ENCODE assay signal across 8 cellular contexts in the genomic region with DNA sequence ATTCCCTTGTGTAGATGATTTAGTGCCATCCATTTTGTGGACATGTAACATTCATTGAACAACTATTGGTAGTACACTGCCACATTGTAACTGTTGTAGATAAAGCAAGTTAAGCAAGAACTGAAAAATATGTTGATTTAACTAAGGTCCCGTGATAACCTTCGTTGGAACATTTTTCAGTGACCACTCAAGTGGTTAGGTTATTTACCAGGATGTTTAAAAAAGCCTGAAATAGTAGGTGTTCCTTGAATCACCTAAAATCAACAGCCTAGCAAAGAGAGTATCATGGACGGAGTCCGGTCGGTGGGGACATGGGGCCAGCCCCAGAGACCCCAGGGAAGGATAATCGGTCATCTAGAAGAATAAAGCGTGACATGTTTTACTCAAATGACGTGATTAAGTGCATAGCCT. TPM values are rescaled to one million over a fixed set of nuclear protein-coding genes. Genes with fewer than 3 reads are reported as not detected.
DNase-seq lines count a peak whose midpoint lies in the region; ATAC-seq, FAIRE-seq and TF ChIP-seq lines count a peak whose summit lies in the region.

No MANE protein-coding gene starts in this region.

- H3K14ac ChIP-seq in H1 (ENCODE audit: insufficient read length) = no peak overlapping the region

- H3K9me3 Mint-ChIP-seq in Caco-2 (ENCODE audit: unreplicated experiment) (no peaks in the 10 kb centered on the region), osteocyte (ENCODE audit: unreplicated experiment) (no peaks in the 10 kb centered on the region)

- no peak overlapping the region for H2BK120ac ChIP-seq in H1 (replicated peaks; ENCODE audit: low read depth, low read length)

- H3K4me1 ChIP-seq in Caco-2 = peaks cover 36% of the 10 kb centered on the region
- no peaks in the 10 kb centered on the region for H3K4me1 ChIP-seq in NT2/D1 (ENCODE audit: insufficient read depth, insufficient read length)
- peaks cover 0 to 9% (median 3%) of the 10 kb centered on the region in 4 experiments; a peak in 4 of 7 replicates for H3K4me1 ChIP-seq in H1 (replicated peaks in 1 of 4; ENCODE audit: control insufficient read depth in 3 of 4, insufficient read depth in 4 of 4, low read length in 3 of 4)

- no peak overlapping the region for H3K4ac ChIP-seq in H1 (replicated peaks; ENCODE audit: insufficient read length, low read depth, low read length)

- no peak overlapping the region for H2BK5ac ChIP-seq in H1 (ENCODE audit: low read depth, low read length)

- no peak for FAIRE-seq in H1 (lab: Jason Lieb, UNC)

- no TSS peak for BruUV-seq in Caco-2 (replicated peaks; lab: Mats Ljungman, UMichigan)

- peak overlapping the region; percentile 80 to 87 for H3K4me2 ChIP-seq in H1 (ENCODE audit: insufficient read depth in 1 of 2, low read depth in 2 of 2, low read length in 2 of 2)

- H3K4me3 ChIP-seq in Caco-2 (ENCODE audit: low read depth, low read length) = peak overlapping the region; percentile 93
- H3K4me3 ChIP-seq in NT2/D1 (ENCODE audit: insufficient read length, low read depth) = peak overlapping the region; percentile 92
- peak overlapping the region; percentile 81 to 95 (median 90); a peak in 7 of 8 replicates for H3K4me3 ChIP-seq in H1 (ENCODE audit: extremely low read depth in 1 of 4, insufficient read depth in 2 of 4, low read depth in 3 of 4, low read length in 4 of 4)

- no peaks in the 10 kb centered on the region for H3K27me3 ChIP-seq in Caco-2 (replicated peaks; ENCODE audit: control insufficient read depth, insufficient read depth, low read length)
- H3K27me3 ChIP-seq in NT2/D1 (ENCODE audit: insufficient read depth, insufficient read length) = no peaks in the 10 kb centered on the region
- no peaks in the 10 kb centered on the region for H3K27me3 ChIP-seq in H1 (replicated peaks in 1 of 4; ENCODE audit: control insufficient read depth in 3 of 4, extremely low read depth in 1 of 4, insufficient read depth in 3 of 4, low read length in 3 of 4)

- no peak overlapping the region for H2AFZ ChIP-seq in H1 (ENCODE audit: low read length)

- no peak overlapping the region for H4K5ac ChIP-seq in H1 (ENCODE audit: insufficient read length, low read depth, low read length)

- TF ChIP-seq EP300 in H1 (IDR thresholded peaks at IDR 0.05; ENCODE audit: borderline replicate concordance in 1 of 2, low read depth in 2 of 2, low read length in 2 of 2) = no peak

- peaks cover 34 to 47% of the 10 kb centered on the region in 2 experiments for H4K20me1 ChIP-seq in H1 (replicated peaks in 1 of 2; ENCODE audit: control insufficient read depth in 1 of 2, insufficient read depth in 2 of 2, low read length in 2 of 2)

- H3K36me3 Mint-ChIP-seq in Caco-2 (ENCODE audit: insufficient read depth, unreplicated experiment) = peaks cover 64% of the 10 kb centered on the region
- H3K36me3 Mint-ChIP-seq in osteocyte (ENCODE audit: unreplicated experiment) = no peaks in the 10 kb centered on the region

- no peak overlapping the region for H2BK20ac ChIP-seq in H1 (ENCODE audit: low read length)

- no peaks in the 10 kb centered on the region; the same call in 1 of the 2 replicates for H3K79me1 ChIP-seq in H1 (ENCODE audit: low read depth, low read length)

- peak overlapping the region; percentile 18 for H3K9ac ChIP-seq in NT2/D1 (ENCODE audit: insufficient read length, low read depth)
- peak overlapping the region; percentile 5 to 66 (median 12); a peak in 4 of 7 replicates for H3K9ac ChIP-seq in H1 (replicated peaks in 1 of 4; ENCODE audit: extremely low read depth in 1 of 4, low read depth in 3 of 4, low read length in 3 of 4)

- no peak overlapping the region for H3K23ac ChIP-seq in H1 (ENCODE audit: insufficient read length)

- TF ChIP-seq CTCF in Caco-2 (IDR thresholded peaks at IDR 0.05; ENCODE audit: insufficient read depth in 1 of 2, low read depth in 1 of 2, low read length in 1 of 2, severe bottlenecking in 1 of 2, unreplicated experiment in 1 of 2) = no peak
- TF ChIP-seq CTCF in H1 (IDR thresholded peaks at IDR 0.05; ENCODE audit: control extremely low read depth in 1 of 3, insufficient read depth in 1 of 3, low read depth in 1 of 3, low read length in 3 of 3) = no peak
- TF ChIP-seq CTCF in osteocyte (IDR thresholded peaks at IDR 0.05) = no peak

- no peak for TF ChIP-seq RAD21 in H1 (IDR thresholded peaks at IDR 0.05 in 1 of 2, conservative IDR thresholded peaks at IDR 0.05 in 1 of 2; ENCODE audit: low read depth in 2 of 2, low read length in 2 of 2)

- H4K91ac ChIP-seq in H1 (replicated peaks; ENCODE audit: insufficient read length, low read length) = no peak overlapping the region

- CTCF ChIA-PET in Caco-2 (lab: Charles Lee) (interaction anchor here (1.0 kb wide), 1 partner anchor 62 kb away, joined by 3 read pairs; a partner anchor contains a TSS), H1 (lab: Charles Lee; ENCODE audit: partially characterized antibody) (interaction anchor here (0.7 to 2.0 kb wide), 4 partner anchors 10 to 349 kb away, joined by 3 to 6 read pairs (median 4); no protein-coding TSS in a partner anchor)

- H3K27me3 Mint-ChIP-seq in Caco-2 (ENCODE audit: insufficient read depth, unreplicated experiment) = no peaks in the 10 kb centered on the region
- H3K27me3 Mint-ChIP-seq in osteocyte (ENCODE audit: unreplicated experiment) = no peaks in the 10 kb centered on the region

- peaks cover 71 to 88% of the 10 kb centered on the region in 2 experiments for H3K79me2 ChIP-seq in H1 (ENCODE audit: control insufficient read depth in 1 of 2, insufficient read depth in 2 of 2, low read length in 2 of 2)

- H4K8ac ChIP-seq in H1 (ENCODE audit: extremely low read depth, insufficient read depth, low read length) = no peak overlapping the region

- no peak for ATAC-seq in HG02798 (IDR thresholded peaks at IDR 0.05; ENCODE audit: poor library complexity, unreplicated experiment)

- POLR2A ChIA-PET in Caco-2 (lab: Charles Lee) (interaction anchor here (1.3 to 4.8 kb wide), 3 partner anchors 11 to 122 kb away, joined by 4 to 200 read pairs (median 7); a partner anchor contains a TSS), H1 (lab: Charles Lee; ENCODE audit: partially characterized antibody) (interaction anchor here (0.6 to 8.7 kb wide), 14 partner anchors 10 to 177 kb away, joined by 3 to 344 read pairs (median 4); a partner anchor contains a TSS)

- intact Hi-C loops in Caco-2 (cut with micrococcal nuclease; ENCODE audit: unreplicated experiment) = loop anchor here (5.0 kb wide), 3 partner anchors 120 to 725 kb away; no protein-coding TSS in a partner anchor

- no peak overlapping the region for H2BK12ac ChIP-seq in H1 (ENCODE audit: low read depth, low read length)

- H3K23me2 ChIP-seq in H1 (ENCODE audit: low read depth, low read length) = peaks cover 14% of the 10 kb centered on the region

- TF ChIP-seq POLR2A in H1 (IDR thresholded peaks at IDR 0.05; ENCODE audit: control extremely low read depth in 1 of 2, low read depth in 2 of 2, low read length in 2 of 2) = no peak

- peak overlapping the region; percentile 98 for H3K4me3 Mint-ChIP-seq in Caco-2 (ENCODE audit: unreplicated experiment)
- H3K4me3 Mint-ChIP-seq in osteocyte (ENCODE audit: unreplicated experiment) = peak overlapping the region; percentile 98

- H3K27ac Mint-ChIP-seq in Caco-2 (ENCODE audit: unreplicated experiment) = peak overlapping the region; percentile 82
- peak overlapping the region; percentile 90 for H3K27ac Mint-ChIP-seq in osteocyte (ENCODE audit: unreplicated experiment)

- no peak overlapping the region for H3K56ac ChIP-seq in H1 (replicated peaks; ENCODE audit: insufficient read length, low read depth, low read length)

- H3K36me3 ChIP-seq in Caco-2 (ENCODE audit: control insufficient read depth, insufficient read depth, low read length) (no peaks in the 10 kb centered on the region), NT2/D1 (ENCODE audit: insufficient read depth, insufficient read length, low read length) (peaks cover 7% of the 10 kb centered on the region), H1 (ENCODE audit: control insufficient read depth in 2 of 4, insufficient read depth in 4 of 4, low read length in 3 of 4) (no peaks in the 10 kb centered on the region)

- H3K27ac ChIP-seq in H1 (ENCODE audit: low read depth, low read length) = no peak overlapping the region

- 17% methylated on average over 8 of the region's 8 CpGs; no CpG with 5 or more reads in 1 of the 2 experiments for WGBS in H1 (ENCODE audit: extremely low coverage in 1 of 2, insufficient coverage in 1 of 2, insufficient read length in 1 of 2, insufficient replicate concordance in 2 of 2, low coverage in 1 of 2, low lambda C conversion rate in 2 of 2, missing lambda C conversion rate in 1 of 2), 2 experiments

- H3K4me1 Mint-ChIP-seq in Caco-2 (ENCODE audit: low read depth, unreplicated experiment) = peaks cover 29% of the 10 kb centered on the region
- H3K4me1 Mint-ChIP-seq in osteocyte (ENCODE audit: unreplicated experiment) = peaks cover 58% of the 10 kb centered on the region

- no peak overlapping the region for H2AK5ac ChIP-seq in H1 (ENCODE audit: low read depth, low read length)

- no peak for DNase-seq in Caco-2
- no peak for DNase-seq in NT2/D1 (ENCODE audit: low read depth, low spot score)
- no peak for DNase-seq in H1 (ENCODE audit: low read depth in 1 of 2, low spot score in 2 of 2)
- DNase-seq in osteocyte (ENCODE audit: extremely low spot score, unreplicated experiment) = no peak
- no peak for DNase-seq in T1000 (lab: John Stamatoyannopoulos, UW)
- DNase-seq in SIG-M5 treated with dmso at 0.1 percent for 504 hours (lab: John Stamatoyannopoulos, UW; ENCODE audit: unreplicated experiment) = no peak
- no peak for DNase-seq in NCI-H2107 treated with DMSO at 0.1 percent for 48 hours (lab: John Stamatoyannopoulos, UW; ENCODE audit: unreplicated experiment)

- H2BK15ac ChIP-seq in H1 (ENCODE audit: low read length) = no peak overlapping the region

- H3K9me3 ChIP-seq in Caco-2 (no peaks in the 10 kb centered on the region), NT2/D1 (ENCODE audit: insufficient read depth, low read length) (no peaks in the 10 kb centered on the region), H1 (ENCODE audit: insufficient read depth in 2 of 2, low read depth in 1 of 2, low read length in 1 of 2) (no peaks in the 10 kb centered on the region)

- no peak overlapping the region for H3K18ac ChIP-seq in H1 (ENCODE audit: extremely low read depth, low read length)

TF ChIP-seq in H1, 55 proteins besides CTCF, POLR2A, EP300 and RAD21 (continues in another document):
- TF ChIP-seq NANOG (IDR thresholded peaks at IDR 0.05; ENCODE audit: insufficient read depth, low read depth, low read length, poor library complexity, severe bottlenecking) = no peak
- no peak for TF ChIP-seq TAF1 (IDR thresholded peaks at IDR 0.05; ENCODE audit: low read depth, low read length)

RNA-seq across cellular contexts. Expression of a gene that starts 2.6 kb away (rescaled TPM):
- total RNA-seq in Caco-2 (2022) (84.0 and 90.0 TPM in 2 replicates), osteocyte (34.0 and 38.7 TPM in 2 replicates)
- 174 and 177 TPM in 2 replicates for total RNA-seq in H1 (2021; fragmentation: NEBNext Ultra II Directional; extraction: Animal tissue kit (Norgen Biotek cat#: 25700))
- polyA plus RNA-seq in H1 (2011; rRNA removed) = 33.6 and 60.9 TPM in 2 replicates
- polyA plus RNA-seq in H1 (2011; cell fraction: cytosol; rRNA removed) = 74.7 TPM
- 19.9 TPM for polyA plus RNA-seq in H1 (2011; cell fraction: nucleus; rRNA removed)
- polyA plus RNA-seq in H1 (2012, experiment 1 of 2) = 58.5 to 157 TPM (median 83.8 TPM) in 4 replicates
- 12.1 TPM for polyA plus RNA-seq in H1 (2012, experiment 2 of 2)
- 234 TPM for polyA plus RNA-seq in H1 (2013, experiment 1 of 2)
- polyA plus RNA-seq in H1 (2013, experiment 2 of 2) = 221 TPM
- 121 and 137 TPM in 2 replicates for polyA minus RNA-seq in H1 (2011; rRNA and poly(A)+ RNA removed)
- polyA minus RNA-seq in H1 (2011; cell fraction: cytosol; rRNA and poly(A)+ RNA removed) = 96.7 TPM
- polyA minus RNA-seq in H1 (2011; cell fraction: nucleus; rRNA and poly(A)+ RNA removed) = 120 TPM
